1 cellular context compared by ENCODE assay signal in the genomic region with DNA sequence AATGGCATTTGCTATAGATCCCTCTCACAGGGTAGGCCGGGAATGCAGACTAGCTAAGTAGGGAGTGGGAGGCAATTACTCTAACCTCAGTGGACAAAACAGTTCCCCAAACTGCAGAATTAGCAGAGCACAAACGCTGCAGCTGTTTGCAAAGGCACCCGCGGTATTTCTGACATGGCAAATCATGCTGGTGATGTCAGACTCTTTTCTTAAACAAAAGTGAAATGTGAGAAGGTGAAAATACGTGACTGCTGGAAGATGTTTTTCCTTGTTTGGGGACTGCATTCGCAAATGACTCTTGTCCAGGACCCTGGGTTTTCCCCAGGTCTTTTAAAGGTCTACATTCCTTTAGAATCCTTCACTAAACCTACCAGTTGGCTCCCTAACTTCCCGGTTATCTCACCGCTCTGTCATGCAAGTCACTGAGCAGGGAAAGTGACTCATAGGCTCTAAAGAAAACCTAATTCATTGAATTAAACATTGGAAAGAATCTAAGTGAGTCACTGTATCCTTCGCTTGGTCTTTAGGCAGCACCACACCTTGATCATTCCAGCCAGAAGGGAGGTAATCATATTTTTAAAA.
TF ChIP-seq lines count a peak whose summit lies in the region.

No MANE protein-coding gene starts in this region.

TF ChIP-seq in H1, 55 proteins besides CTCF, POLR2A, EP300 and RAD21:
- TF ChIP-seq CHD2 (IDR thresholded peaks at IDR 0.05; ENCODE audit: low read length) (no peak), KDM1A (IDR thresholded peaks at IDR 0.05; ENCODE audit: borderline replicate concordance, low read length) (no peak), KDM5A (IDR thresholded peaks at IDR 0.05; ENCODE audit: low read length) (no peak), FOSL1 (IDR thresholded peaks at IDR 0.05; ENCODE audit: insufficient read depth, low read depth, low read length) (no peak), CEBPB (IDR thresholded peaks at IDR 0.05; ENCODE audit: low read depth, low read length) (no peak), JUN (IDR thresholded peaks at IDR 0.05; ENCODE audit: low read depth, low read length) (peak; percentile 96), SIRT6 (IDR thresholded peaks at IDR 0.05; ENCODE audit: low read length) (no peak), EGR1 (IDR thresholded peaks at IDR 0.05; ENCODE audit: borderline replicate concordance, low read depth, low read length) (no peak), TEAD4 (IDR thresholded peaks at IDR 0.05; ENCODE audit: low read depth, low read length) (peak; percentile 70), CBX5 (IDR thresholded peaks at IDR 0.05; ENCODE audit: low read depth, low read length) (no peak), GTF2F1 (IDR thresholded peaks at IDR 0.05; ENCODE audit: borderline replicate concordance, low read depth, low read length) (no peak), POLR2AphosphoS5 (IDR thresholded peaks at IDR 0.05; ENCODE audit: low read depth, low read length) (no peak; the same call in 1 of the 2 replicates), CHD1 (IDR thresholded peaks at IDR 0.05; ENCODE audit: low read depth, low read length) (no peak), CREB1 (IDR thresholded peaks at IDR 0.05) (peak; percentile 74), RFX5 (IDR thresholded peaks at IDR 0.05; ENCODE audit: borderline replicate concordance, low read depth, low read length) (no peak), MAFK (IDR thresholded peaks at IDR 0.05; ENCODE audit: low read depth, low read length) (no peak), YY1 (IDR thresholded peaks at IDR 0.05; ENCODE audit: low read depth, low read length) (no peak), TAF7 (optimal IDR thresholded peaks at IDR 0.05; ENCODE audit: borderline replicate concordance, low read depth, low read length) (no peak), GABPA (IDR thresholded peaks at IDR 0.05; ENCODE audit: borderline replicate concordance, insufficient read depth, low read length) (no peak), RBBP5 (IDR thresholded peaks at IDR 0.05; ENCODE audit: borderline replicate concordance, low read depth, low read length) (no peak), EZH2 (IDR thresholded peaks at IDR 0.05; ENCODE audit: low read depth, low read length, severe bottlenecking) (no peak), SP1 (IDR thresholded peaks at IDR 0.05; ENCODE audit: low read depth, low read length) (peak; percentile 62; the same call in 1 of the 2 replicates), JUND (IDR thresholded peaks at IDR 0.05; ENCODE audit: low read length) (peak; percentile 96), BACH1 (IDR thresholded peaks at IDR 0.05; ENCODE audit: low read length) (peak; percentile 48; the same call in 1 of the 2 replicates), SP4 (IDR thresholded peaks at IDR 0.05; ENCODE audit: low read length) (no peak), TBP (IDR thresholded peaks at IDR 0.05; ENCODE audit: low read depth, low read length) (0 out of 2 replicates have a peak, but pooled peaks have one; percentile 27), RNF2 (IDR thresholded peaks at IDR 0.05; ENCODE audit: borderline replicate concordance, low read depth, low read length, missing control alignments, poor library complexity, severe bottlenecking) (no peak), TCF12 (IDR thresholded peaks at IDR 0.05; ENCODE audit: low read depth, low read length) (no peak), RXRA (IDR thresholded peaks at IDR 0.05; ENCODE audit: insufficient read depth, low read depth, low read length) (no peak), NANOG (IDR thresholded peaks at IDR 0.05; ENCODE audit: insufficient read depth, low read depth, low read length, poor library complexity, severe bottlenecking) (no peak), SUZ12 (IDR thresholded peaks at IDR 0.05; ENCODE audit: low read length) (no peak), HDAC6 (IDR thresholded peaks at IDR 0.05; ENCODE audit: low read depth, low read length) (no peak), SRF (IDR thresholded peaks at IDR 0.05; ENCODE audit: low read depth, low read length) (peak; percentile 66; the same call in 1 of the 2 replicates), KDM4A (IDR thresholded peaks at IDR 0.05; ENCODE audit: low read depth, low read length, severe bottlenecking) (no peak), BRCA1 (IDR thresholded peaks at IDR 0.05; ENCODE audit: low read depth, low read length) (no peak), SIN3A (conservative IDR thresholded peaks at IDR 0.05 in 1 of 2, IDR thresholded peaks at IDR 0.05 in 1 of 2; ENCODE audit: low read depth in 1 of 2, low read length in 2 of 2) (0 out of 4 replicates have a peak, but pooled peaks of 1 of the 2 experiments have one; percentile 44), ASH2L (IDR thresholded peaks at IDR 0.05; ENCODE audit: low read length) (peak; percentile 36), SIX5 (IDR thresholded peaks at IDR 0.05; ENCODE audit: low read depth, low read length) (no peak), NRF1 (IDR thresholded peaks at IDR 0.05; ENCODE audit: low read depth, low read length) (no peak), HDAC2 (IDR thresholded peaks at IDR 0.05; ENCODE audit: borderline replicate concordance in 1 of 2, low read depth in 2 of 2, low read length in 2 of 2) (0 out of 4 replicates have a peak, but pooled peaks of 1 of the 2 experiments have one; percentile 71), CTBP2 (IDR thresholded peaks at IDR 0.05; ENCODE audit: borderline replicate concordance, insufficient read depth, insufficient read length, low read length) (no peak), BCL11A (IDR thresholded peaks at IDR 0.05; ENCODE audit: low read depth in 2 of 2, low read length in 2 of 2) (no peak), CBX8 (IDR thresholded peaks at IDR 0.05; ENCODE audit: borderline replicate concordance, low read depth, low read length) (no peak), POU5F1 (IDR thresholded peaks at IDR 0.05; ENCODE audit: low read depth, low read length) (no peak), TAF1 (IDR thresholded peaks at IDR 0.05; ENCODE audit: low read depth, low read length) (peak; percentile 60), SAP30 (IDR thresholded peaks at IDR 0.05; ENCODE audit: insufficient read depth, insufficient replicate concordance, low read length) (no peak), ZNF274 (IDR thresholded peaks at IDR 0.05; ENCODE audit: borderline replicate concordance, extremely low read depth, low read length) (no peak), SP2 (IDR thresholded peaks at IDR 0.05; ENCODE audit: low read length) (no peak), PHF8 (conservative IDR thresholded peaks at IDR 0.05; ENCODE audit: low read depth, low read length) (no peak)
- TF ChIP-seq, protein P1, sequence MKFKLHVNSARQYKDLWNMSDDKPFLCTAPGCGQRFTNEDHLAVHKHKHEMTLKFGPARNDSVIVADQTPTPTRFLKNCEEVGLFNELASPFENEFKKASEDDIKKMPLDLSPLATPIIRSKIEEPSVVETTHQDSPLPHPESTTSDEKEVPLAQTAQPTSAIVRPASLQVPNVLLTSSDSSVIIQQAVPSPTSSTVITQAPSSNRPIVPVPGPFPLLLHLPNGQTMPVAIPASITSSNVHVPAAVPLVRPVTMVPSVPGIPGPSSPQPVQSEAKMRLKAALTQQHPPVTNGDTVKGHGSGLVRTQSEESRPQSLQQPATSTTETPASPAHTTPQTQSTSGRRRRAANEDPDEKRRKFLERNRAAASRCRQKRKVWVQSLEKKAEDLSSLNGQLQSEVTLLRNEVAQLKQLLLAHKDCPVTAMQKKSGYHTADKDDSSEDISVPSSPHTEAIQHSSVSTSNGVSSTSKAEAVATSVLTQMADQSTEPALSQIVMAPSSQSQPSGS (IDR thresholded peaks at IDR 0.05; ENCODE audit: low read length) = peak; percentile 91; the same call in 1 of the 2 replicates
- TF ChIP-seq, protein P2, sequence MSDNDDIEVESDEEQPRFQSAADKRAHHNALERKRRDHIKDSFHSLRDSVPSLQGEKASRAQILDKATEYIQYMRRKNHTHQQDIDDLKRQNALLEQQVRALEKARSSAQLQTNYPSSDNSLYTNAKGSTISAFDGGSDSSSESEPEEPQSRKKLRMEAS (IDR thresholded peaks at IDR 0.05) = no peak
- TF ChIP-seq, protein P3, sequence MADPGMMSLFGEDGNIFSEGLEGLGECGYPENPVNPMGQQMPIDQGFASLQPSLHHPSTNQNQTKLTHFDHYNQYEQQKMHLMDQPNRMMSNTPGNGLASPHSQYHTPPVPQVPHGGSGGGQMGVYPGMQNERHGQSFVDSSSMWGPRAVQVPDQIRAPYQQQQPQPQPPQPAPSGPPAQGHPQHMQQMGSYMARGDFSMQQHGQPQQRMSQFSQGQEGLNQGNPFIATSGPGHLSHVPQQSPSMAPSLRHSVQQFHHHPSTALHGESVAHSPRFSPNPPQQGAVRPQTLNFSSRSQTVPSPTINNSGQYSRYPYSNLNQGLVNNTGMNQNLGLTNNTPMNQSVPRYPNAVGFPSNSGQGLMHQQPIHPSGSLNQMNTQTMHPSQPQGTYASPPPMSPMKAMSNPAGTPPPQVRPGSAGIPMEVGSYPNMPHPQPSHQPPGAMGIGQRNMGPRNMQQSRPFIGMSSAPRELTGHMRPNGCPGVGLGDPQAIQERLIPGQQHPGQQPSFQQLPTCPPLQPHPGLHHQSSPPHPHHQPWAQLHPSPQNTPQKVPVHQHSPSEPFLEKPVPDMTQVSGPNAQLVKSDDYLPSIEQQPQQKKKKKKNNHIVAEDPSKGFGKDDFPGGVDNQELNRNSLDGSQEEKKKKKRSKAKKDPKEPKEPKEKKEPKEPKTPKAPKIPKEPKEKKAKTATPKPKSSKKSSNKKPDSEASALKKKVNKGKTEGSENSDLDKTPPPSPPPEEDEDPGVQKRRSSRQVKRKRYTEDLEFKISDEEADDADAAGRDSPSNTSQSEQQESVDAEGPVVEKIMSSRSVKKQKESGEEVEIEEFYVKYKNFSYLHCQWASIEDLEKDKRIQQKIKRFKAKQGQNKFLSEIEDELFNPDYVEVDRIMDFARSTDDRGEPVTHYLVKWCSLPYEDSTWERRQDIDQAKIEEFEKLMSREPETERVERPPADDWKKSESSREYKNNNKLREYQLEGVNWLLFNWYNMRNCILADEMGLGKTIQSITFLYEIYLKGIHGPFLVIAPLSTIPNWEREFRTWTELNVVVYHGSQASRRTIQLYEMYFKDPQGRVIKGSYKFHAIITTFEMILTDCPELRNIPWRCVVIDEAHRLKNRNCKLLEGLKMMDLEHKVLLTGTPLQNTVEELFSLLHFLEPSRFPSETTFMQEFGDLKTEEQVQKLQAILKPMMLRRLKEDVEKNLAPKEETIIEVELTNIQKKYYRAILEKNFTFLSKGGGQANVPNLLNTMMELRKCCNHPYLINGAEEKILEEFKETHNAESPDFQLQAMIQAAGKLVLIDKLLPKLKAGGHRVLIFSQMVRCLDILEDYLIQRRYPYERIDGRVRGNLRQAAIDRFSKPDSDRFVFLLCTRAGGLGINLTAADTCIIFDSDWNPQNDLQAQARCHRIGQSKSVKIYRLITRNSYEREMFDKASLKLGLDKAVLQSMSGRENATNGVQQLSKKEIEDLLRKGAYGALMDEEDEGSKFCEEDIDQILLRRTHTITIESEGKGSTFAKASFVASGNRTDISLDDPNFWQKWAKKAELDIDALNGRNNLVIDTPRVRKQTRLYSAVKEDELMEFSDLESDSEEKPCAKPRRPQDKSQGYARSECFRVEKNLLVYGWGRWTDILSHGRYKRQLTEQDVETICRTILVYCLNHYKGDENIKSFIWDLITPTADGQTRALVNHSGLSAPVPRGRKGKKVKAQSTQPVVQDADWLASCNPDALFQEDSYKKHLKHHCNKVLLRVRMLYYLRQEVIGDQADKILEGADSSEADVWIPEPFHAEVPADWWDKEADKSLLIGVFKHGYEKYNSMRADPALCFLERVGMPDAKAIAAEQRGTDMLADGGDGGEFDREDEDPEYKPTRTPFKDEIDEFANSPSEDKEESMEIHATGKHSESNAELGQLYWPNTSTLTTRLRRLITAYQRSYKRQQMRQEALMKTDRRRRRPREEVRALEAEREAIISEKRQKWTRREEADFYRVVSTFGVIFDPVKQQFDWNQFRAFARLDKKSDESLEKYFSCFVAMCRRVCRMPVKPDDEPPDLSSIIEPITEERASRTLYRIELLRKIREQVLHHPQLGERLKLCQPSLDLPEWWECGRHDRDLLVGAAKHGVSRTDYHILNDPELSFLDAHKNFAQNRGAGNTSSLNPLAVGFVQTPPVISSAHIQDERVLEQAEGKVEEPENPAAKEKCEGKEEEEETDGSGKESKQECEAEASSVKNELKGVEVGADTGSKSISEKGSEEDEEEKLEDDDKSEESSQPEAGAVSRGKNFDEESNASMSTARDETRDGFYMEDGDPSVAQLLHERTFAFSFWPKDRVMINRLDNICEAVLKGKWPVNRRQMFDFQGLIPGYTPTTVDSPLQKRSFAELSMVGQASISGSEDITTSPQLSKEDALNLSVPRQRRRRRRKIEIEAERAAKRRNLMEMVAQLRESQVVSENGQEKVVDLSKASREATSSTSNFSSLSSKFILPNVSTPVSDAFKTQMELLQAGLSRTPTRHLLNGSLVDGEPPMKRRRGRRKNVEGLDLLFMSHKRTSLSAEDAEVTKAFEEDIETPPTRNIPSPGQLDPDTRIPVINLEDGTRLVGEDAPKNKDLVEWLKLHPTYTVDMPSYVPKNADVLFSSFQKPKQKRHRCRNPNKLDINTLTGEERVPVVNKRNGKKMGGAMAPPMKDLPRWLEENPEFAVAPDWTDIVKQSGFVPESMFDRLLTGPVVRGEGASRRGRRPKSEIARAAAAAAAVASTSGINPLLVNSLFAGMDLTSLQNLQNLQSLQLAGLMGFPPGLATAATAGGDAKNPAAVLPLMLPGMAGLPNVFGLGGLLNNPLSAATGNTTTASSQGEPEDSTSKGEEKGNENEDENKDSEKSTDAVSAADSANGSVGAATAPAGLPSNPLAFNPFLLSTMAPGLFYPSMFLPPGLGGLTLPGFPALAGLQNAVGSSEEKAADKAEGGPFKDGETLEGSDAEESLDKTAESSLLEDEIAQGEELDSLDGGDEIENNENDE (IDR thresholded peaks at IDR 0.05; ENCODE audit: insufficient replicate concordance, low read length) = peak; percentile 74
- TF ChIP-seq, protein P4, sequence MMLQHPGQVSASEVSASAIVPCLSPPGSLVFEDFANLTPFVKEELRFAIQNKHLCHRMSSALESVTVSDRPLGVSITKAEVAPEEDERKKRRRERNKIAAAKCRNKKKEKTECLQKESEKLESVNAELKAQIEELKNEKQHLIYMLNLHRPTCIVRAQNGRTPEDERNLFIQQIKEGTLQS (IDR thresholded peaks at IDR 0.05; ENCODE audit: insufficient read depth, low read depth, low read length) = no peak
- TF ChIP-seq, protein P5, sequence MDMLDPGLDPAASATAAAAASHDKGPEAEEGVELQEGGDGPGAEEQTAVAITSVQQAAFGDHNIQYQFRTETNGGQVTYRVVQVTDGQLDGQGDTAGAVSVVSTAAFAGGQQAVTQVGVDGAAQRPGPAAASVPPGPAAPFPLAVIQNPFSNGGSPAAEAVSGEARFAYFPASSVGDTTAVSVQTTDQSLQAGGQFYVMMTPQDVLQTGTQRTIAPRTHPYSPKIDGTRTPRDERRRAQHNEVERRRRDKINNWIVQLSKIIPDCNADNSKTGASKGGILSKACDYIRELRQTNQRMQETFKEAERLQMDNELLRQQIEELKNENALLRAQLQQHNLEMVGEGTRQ (IDR thresholded peaks at IDR 0.05; ENCODE audit: low read length) = no peak
- TF ChIP-seq, protein P6, sequence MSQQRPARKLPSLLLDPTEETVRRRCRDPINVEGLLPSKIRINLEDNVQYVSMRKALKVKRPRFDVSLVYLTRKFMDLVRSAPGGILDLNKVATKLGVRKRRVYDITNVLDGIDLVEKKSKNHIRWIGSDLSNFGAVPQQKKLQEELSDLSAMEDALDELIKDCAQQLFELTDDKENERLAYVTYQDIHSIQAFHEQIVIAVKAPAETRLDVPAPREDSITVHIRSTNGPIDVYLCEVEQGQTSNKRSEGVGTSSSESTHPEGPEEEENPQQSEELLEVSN (IDR thresholded peaks at IDR 0.05) = no peak
